Comparison of ENCODE assay signal across 8 cellular contexts in genomic region chr17:78379134-78379497, GRCh38. TPM values are rescaled to one million over a fixed set of nuclear protein-coding genes. Genes with fewer than 3 reads are reported as not detected.
DNase-seq lines count a peak whose midpoint lies in the region; ATAC-seq and TF ChIP-seq lines count a peak whose summit lies in the region.

No MANE protein-coding gene starts in this region.

- peak overlapping the region; percentile 91 for H3K27ac Mint-ChIP-seq in activated CD4-positive, alpha-beta memory T cell treated with anti-CD3 and anti-CD28 coated beads, Interleukin-2, amount 10 ng/mL, durations not matched to agents 7 days and 5 days

- H3K27me3 Mint-ChIP-seq in activated CD4-positive, alpha-beta memory T cell treated with anti-CD3 and anti-CD28 coated beads, Interleukin-2, amount 10 ng/mL, durations not matched to agents 7 days and 5 days: no peaks in the 10 kb centered on the region

- POLR2A ChIA-PET in activated CD4-positive, alpha-beta memory T cell treated with anti-CD3 and anti-CD28 coated beads, Interleukin-2, amount 10 ng/mL, durations not matched to agents 7 days and 5 days (lab: Charles Lee): interaction anchor here (1.0 to 2.3 kb wide), 6 partner anchors 32 to 401 kb away, joined by 3 to 10 read pairs (median 4); no protein-coding TSS in a partner anchor

- H3K4me1 Mint-ChIP-seq in activated CD4-positive, alpha-beta memory T cell treated with anti-CD3 and anti-CD28 coated beads, Interleukin-2, amount 10 ng/mL, durations not matched to agents 7 days and 5 days: peaks cover 52% of the 10 kb centered on the region

- H3K27ac ChIP-seq in right atrium auricular region (peak overlapping the region; percentile 83 to 88), skin epidermis (peak overlapping the region; percentile 83 to 97 (median 93))

- no peak for ATAC-seq in HG02840 (IDR thresholded peaks at IDR 0.05; ENCODE audit: low FRiP score, unreplicated experiment)

- DNase-seq in NOMO-1 treated with DMSO at 0.1 percent for 48 hours (lab: John Stamatoyannopoulos, UW; ENCODE audit: unreplicated experiment) (peak; percentile 7), NOMO-1 treated with dmso at 0.1 percent for 144 hours (lab: John Stamatoyannopoulos, UW; ENCODE audit: unreplicated experiment) (no peak), right atrium auricular region (ENCODE audit: low spot score) (no peak), HK-2 (ENCODE audit: unreplicated experiment) (no peak), NCI-H1694 (lab: John Stamatoyannopoulos, UW) (no peak)
- no peak for DNase-seq in activated CD4-positive, alpha-beta memory T cell treated with anti-CD3 and anti-CD28 coated beads, Interleukin-2, amount 10 ng/mL, durations not matched to agents 7 days and 5 days

- H3K36me3 Mint-ChIP-seq in activated CD4-positive, alpha-beta memory T cell treated with anti-CD3 and anti-CD28 coated beads, Interleukin-2, amount 10 ng/mL, durations not matched to agents 7 days and 5 days (ENCODE audit: low read depth): peaks cover 34% of the 10 kb centered on the region

- peaks cover 0 to 76% of the 10 kb centered on the region in 2 donors for H3K4me1 ChIP-seq in right atrium auricular region

- H3K9me3 Mint-ChIP-seq in activated CD4-positive, alpha-beta memory T cell treated with anti-CD3 and anti-CD28 coated beads, Interleukin-2, amount 10 ng/mL, durations not matched to agents 7 days and 5 days: no peaks in the 10 kb centered on the region

- CTCF ChIA-PET in activated CD4-positive, alpha-beta memory T cell treated with anti-CD3 and anti-CD28 coated beads, Interleukin-2, amount 10 ng/mL, durations not matched to agents 7 days and 5 days (lab: Charles Lee): interaction anchor here (1.6 to 9.1 kb wide), 2 partner anchors 18 to 43 kb away, joined by 4 to 74 read pairs; partner anchors contain the start of gene SOCS3

- H3K9me3 ChIP-seq in right atrium auricular region: no peaks in the 10 kb centered on the region

- H3K4me3 ChIP-seq in right atrium auricular region (peak overlapping the region; percentile 89 to 96), skin epidermis (peak overlapping the region; percentile 85 to 100 (median 90))

- no peak for TF ChIP-seq CTCF in right atrium auricular region (IDR thresholded peaks at IDR 0.05)

- peak overlapping the region; percentile 98 for H3K4me3 Mint-ChIP-seq in activated CD4-positive, alpha-beta memory T cell treated with anti-CD3 and anti-CD28 coated beads, Interleukin-2, amount 10 ng/mL, durations not matched to agents 7 days and 5 days

- H3K36me3 ChIP-seq in right atrium auricular region: no peaks in the 10 kb centered on the region

- no peaks in the 10 kb centered on the region for H3K27me3 ChIP-seq in right atrium auricular region

RNA-seq across cellular contexts. Expression of gene PGS1, which starts 0.7 kb away (rescaled TPM):
- 10 to 100 TPM; 70.7 to 75.5 TPM for total RNA-seq in activated CD4-positive, alpha-beta memory T cell treated with anti-CD3 and anti-CD28 coated beads, Interleukin-2, amount 10 ng/mL, durations not matched to agents 7 days and 5 days
- total RNA-seq in right atrium auricular region: 10 to 100 TPM; 21.2 to 21.8 TPM

RNA-seq across cellular contexts. Expression of gene SOCS3, which starts 19.2 kb away (rescaled TPM):
- total RNA-seq in activated CD4-positive, alpha-beta memory T cell treated with anti-CD3 and anti-CD28 coated beads, Interleukin-2, amount 10 ng/mL, durations not matched to agents 7 days and 5 days: 10 to 100 TPM; 68.7 to 69.8 TPM
- 10 to 100 TPM; 39.9 to 56.8 TPM for total RNA-seq in right atrium auricular region
